ENCODE assay signal across 10 cellular contexts in genomic region chr1:156709743-156710489, GRCh38. TPM values are rescaled to one million over a fixed set of nuclear protein-coding genes. Genes with fewer than 3 reads are reported as not detected.
A peak's percentile ranks its signal among the peaks of the same experiment; 100 is the strongest.
DNase-seq lines count a peak whose midpoint lies in the region; TF ChIP-seq lines count a peak whose summit lies in the region.
"Had no signal": no experiment of that assay in that cellular context is flagged by ENCODE, and none has a peak within 500 bp of the region (broad histone marks: within the 10 kb centered on the region; RNA-seq: fewer than 3 reads in every experiment).

No MANE protein-coding gene starts in this region.

- no peak for TF ChIP-seq POLR2A in esophagus muscularis mucosa (IDR thresholded peaks at IDR 0.05; ENCODE audit: low read depth)

- H3K4me3 ChIP-seq in esophagus muscularis mucosa, result no peak overlapping the region

- H3K36me3 ChIP-seq in esophagus muscularis mucosa, result no peaks in the 10 kb centered on the region

- no peak for TF ChIP-seq EP300 in esophagus muscularis mucosa (IDR thresholded peaks at IDR 0.05)

- peaks cover 30 to 80% (median 70%) of the 10 kb centered on the region in 4 donors for H3K4me1 ChIP-seq in esophagus muscularis mucosa

- peak overlapping the region; percentile 56 to 76 (median 64) for H3K27ac ChIP-seq in esophagus muscularis mucosa (replicated peaks in 1 of 4)

- DNase-seq in DMS 273 (lab: John Stamatoyannopoulos, UW; ENCODE audit: unreplicated experiment) (peak; percentile 93), NCI-H446 treated with DMSO at 0.1 percent for 48 hours (lab: John Stamatoyannopoulos, UW) (peak; percentile 65), esophagus muscularis mucosa (ENCODE audit: extremely low spot score) (no peak), occipital lobe (lab: John Stamatoyannopoulos, UW) (peak; percentile 49), NCI-H345 (lab: John Stamatoyannopoulos, UW) (no peak), SKM-1 (lab: John Stamatoyannopoulos, UW; ENCODE audit: unreplicated experiment) (no peak), MV-4-11 (lab: John Stamatoyannopoulos, UW) (no peak), GM20000 (ENCODE audit: low spot score) (no peak)
- DNase-seq: effector memory CD4-positive, alpha-beta T cell; NCI-H1436 treated with DMSO at 0.1 percent for 48 hours had no signal

- H3K27me3 ChIP-seq in esophagus muscularis mucosa, result no peaks in the 10 kb centered on the region

- no peak for TF ChIP-seq CTCF in esophagus muscularis mucosa (IDR thresholded peaks at IDR 0.05)
- no peak for TF ChIP-seq CTCF in GM20000 (IDR thresholded peaks at IDR 0.05; ENCODE audit: extremely low read depth, missing control alignments)

- 24% methylated on average over 9 of the region's 11 CpGs for WGBS in esophagus muscularis mucosa

- intact Hi-C loops in esophagus muscularis mucosa (cut with DNase I), result no loop called here

- H3K9me3 ChIP-seq in esophagus muscularis mucosa, result no peaks in the 10 kb centered on the region

RNA-seq across cellular contexts. Expression of gene CRABP2, which starts 4.5 kb away (rescaled TPM):
- total RNA-seq in esophagus muscularis mucosa (1 to 10 TPM; 1.2 to 6.4 (median 2.7) TPM), occipital lobe (3.1 TPM)

RNA-seq across cellular contexts. Expression of gene METTL25B, which starts 18.4 kb away (rescaled TPM):
- total RNA-seq in esophagus muscularis mucosa, result 10 to 100 TPM; 16.2 to 32.3 (median 18.0) TPM
- 9.2 TPM for total RNA-seq in occipital lobe

RNA-seq across cellular contexts. Expression of gene ISG20L2, which starts 18.6 kb away (rescaled TPM):
- 10 to 100 TPM; 16.2 to 20.0 (median 19.0) TPM for total RNA-seq in esophagus muscularis mucosa
- total RNA-seq in occipital lobe, result 6.2 TPM

RNA-seq across cellular contexts. Expression of gene MRPL24, which starts 31.0 kb away (rescaled TPM):
- total RNA-seq in esophagus muscularis mucosa (10 to 100 TPM; 43.5 to 67.4 (median 62.4) TPM), occipital lobe (10.6 TPM)

RNA-seq across cellular contexts. Expression of gene NES, which starts 32.7 kb away (rescaled TPM):
- total RNA-seq in esophagus muscularis mucosa (10 to 100 TPM; 16.6 to 37.4 (median 32.5) TPM), occipital lobe (24.0 TPM)

Comparison
In these comparisons a context has a peak if more than half of its experiments do, and no peak if none do; other contexts are left out.
1. DNase-seq: peak in DMS 273 (single experiment), NCI-H446 treated with DMSO at 0.1 percent for 48 hours (single experiment) and occipital lobe (single experiment); none in esophagus muscularis mucosa (single experiment), NCI-H345 (single experiment), SKM-1 (single experiment), MV-4-11 (single experiment) and GM20000 (single experiment).